ENCODE assay signal across 10 cellular contexts in genomic region chr10:79159141-79159619, GRCh38.
DNase-seq lines count a peak whose midpoint lies in the region; ATAC-seq, FAIRE-seq and TF ChIP-seq lines count a peak whose summit lies in the region.
"Had no signal": no experiment of that assay in that cellular context is flagged by ENCODE, and none has a peak within 500 bp of the region (broad histone marks: within the 10 kb centered on the region; RNA-seq: fewer than 3 reads in every experiment).

No MANE protein-coding gene starts in this region.

- H3K9me3 ChIP-seq in K562 (replicated peaks; ENCODE audit: control insufficient read depth, insufficient read depth, low read depth, low read length), result no peaks in the 10 kb centered on the region
- no peaks in the 10 kb centered on the region for H3K9me3 ChIP-seq in iPS-20b (ENCODE audit: insufficient read depth, low read depth, low read length)
- H3K9me3 ChIP-seq in skeletal muscle satellite cell (replicated peaks; ENCODE audit: low read length), result no peaks in the 10 kb centered on the region

- H3K36me3 ChIP-seq in GM23338 (ENCODE audit: insufficient read depth) (no peaks in the 10 kb centered on the region), K562 (ENCODE audit: control insufficient read depth, insufficient read depth, low read length) (peaks cover 13% of the 10 kb centered on the region; the same call in 2 of the 3 replicates), iPS-20b (ENCODE audit: insufficient read depth, low read depth, low read length) (no peaks in the 10 kb centered on the region), skeletal muscle satellite cell (ENCODE audit: insufficient read depth, low read length) (peaks cover 30% of the 10 kb centered on the region)

- no peak overlapping the region for H3K27ac ChIP-seq in GM23338 (ENCODE audit: low read depth)
- H3K27ac ChIP-seq in K562 (ENCODE audit: extremely low read depth, low read depth, low read length), result no peak overlapping the region
- peak overlapping the region; percentile 74 for H3K27ac ChIP-seq in iPS-20b (ENCODE audit: low read length)
- H3K27ac ChIP-seq: epithelial cell of prostate had no signal

- H3F3A ChIP-seq in GM23338 (replicated peaks; ENCODE audit: low read depth), result no peaks in the 10 kb centered on the region

- WGBS in K562 (ENCODE audit: insufficient coverage, low coverage, missing lambda C conversion rate), result 76% methylated on average over 17 of the region's 17 CpGs

- no peaks in the 10 kb centered on the region for H3K36me3 Mint-ChIP-seq in GM23338 (ENCODE audit: low read depth)
- H3K36me3 Mint-ChIP-seq in activated naive CD8-positive, alpha-beta T cell treated with anti-CD3 and anti-CD28 coated beads, Interleukin-2, amount 50 U/mL, for 24 hours (ENCODE audit: low read depth), result no peaks in the 10 kb centered on the region

- H3K4me3 Mint-ChIP-seq in GM23338, result no peak overlapping the region
- H3K4me3 Mint-ChIP-seq in activated naive CD8-positive, alpha-beta T cell treated with anti-CD3 and anti-CD28 coated beads, Interleukin-2, amount 50 U/mL, for 24 hours, result no peak overlapping the region

- BruUV-seq in K562 (replicated peaks; lab: Mats Ljungman, UMichigan), result no TSS peak

- H3K79me2 ChIP-seq in GM23338 (replicated peaks; ENCODE audit: insufficient read depth) (peaks cover 33% of the 10 kb centered on the region), K562 (ENCODE audit: control insufficient read depth, insufficient read depth, low read length) (peaks cover 10% of the 10 kb centered on the region; the same call in 2 of the 3 replicates)

- ATAC-seq in GM23338 (peak; percentile 3), K562 (peak; percentile 14)
- no peak for ATAC-seq in activated naive CD8-positive, alpha-beta T cell treated with anti-CD3 and anti-CD28 coated beads, Interleukin-2, amount 50 U/mL, for 24 hours

- H3K4me3 ChIP-seq in GM23338 (no peak overlapping the region), K562 (no peak overlapping the region), iPS-20b (ENCODE audit: low read length) (no peak overlapping the region), skeletal muscle satellite cell (ENCODE audit: low read length) (peak overlapping the region; percentile 26)

- no peak overlapping the region for H2AFZ ChIP-seq in GM23338
- H2AFZ ChIP-seq in K562 (ENCODE audit: low read depth, low read length), result no peak overlapping the region

- peak overlapping the region in 1 of 2 experiments; percentile 86; a peak in 2 of 4 replicates for H3K9ac ChIP-seq in K562 (ENCODE audit: insufficient read depth in 1 of 2, low read depth in 2 of 2, low read length in 2 of 2)
- peak overlapping the region; percentile 72; the same call in 1 of the 2 replicates for H3K9ac ChIP-seq in iPS-20b (ENCODE audit: low read depth, low read length)
- peak overlapping the region; percentile 84 for H3K9ac ChIP-seq in skeletal muscle satellite cell (ENCODE audit: low read depth, low read length)

- H3K9me3 Mint-ChIP-seq in GM23338, result no peaks in the 10 kb centered on the region
- H3K9me3 Mint-ChIP-seq in activated naive CD8-positive, alpha-beta T cell treated with anti-CD3 and anti-CD28 coated beads, Interleukin-2, amount 50 U/mL, for 24 hours, result no peaks in the 10 kb centered on the region

- POLR2A ChIA-PET in K562 (lab: Yijun Ruan, JAX), result interaction anchor here (0.6 to 3.0 kb wide), 6 partner anchors 9 to 84 kb away, joined by 3 to 16 read pairs (median 5); no protein-coding TSS in a partner anchor

- H3K27ac Mint-ChIP-seq in GM23338, result peak overlapping the region; percentile 65; the same call in 1 of the 2 replicates
- no peak overlapping the region for H3K27ac Mint-ChIP-seq in activated naive CD8-positive, alpha-beta T cell treated with anti-CD3 and anti-CD28 coated beads, Interleukin-2, amount 50 U/mL, for 24 hours

- H3K27me3 Mint-ChIP-seq in GM23338 (ENCODE audit: insufficient read depth, low read depth, poor library complexity), result peaks cover 18% of the 10 kb centered on the region
- no peaks in the 10 kb centered on the region for H3K27me3 Mint-ChIP-seq in activated naive CD8-positive, alpha-beta T cell treated with anti-CD3 and anti-CD28 coated beads, Interleukin-2, amount 50 U/mL, for 24 hours

- peaks cover 59% of the 10 kb centered on the region for H3K4me1 Mint-ChIP-seq in GM23338
- peaks cover 2% of the 10 kb centered on the region for H3K4me1 Mint-ChIP-seq in activated naive CD8-positive, alpha-beta T cell treated with anti-CD3 and anti-CD28 coated beads, Interleukin-2, amount 50 U/mL, for 24 hours

- CTCF ChIA-PET in K562 (lab: Yijun Ruan, JAX; ENCODE audit: low intra/inter-chr PET ratio), result no interaction called here

- DNase-seq in GM23338 (ENCODE audit: low spot score), result no peak
- DNase-seq in K562 (ENCODE audit: extremely low read depth in 1 of 4, low spot score in 3 of 4), result no peak
- no peak for DNase-seq in germinal center (ENCODE audit: low spot score)
- DNase-seq in activated naive CD8-positive, alpha-beta T cell treated with anti-CD3 and anti-CD28 coated beads, Interleukin-2, amount 50 U/mL, for 24 hours, result no peak
- DNase-seq in head of caudate nucleus, result no peak
- DNase-seq in stimulated activated naive CD4-positive, alpha-beta T cell treated with Interleukin-2 at 50 U/mL for 16 hours (lab: John Stamatoyannopoulos, UW), result no peak
- DNase-seq: DND-41 had no signal

- intact Hi-C loops in K562 (cut with micrococcal nuclease), result no loop called here
- intact Hi-C loops in head of caudate nucleus (cut with DNase I), result no loop called here

- no peaks in the 10 kb centered on the region for H3K9me2 ChIP-seq in GM23338 (ENCODE audit: insufficient read depth)

- TF ChIP-seq RAD21 in K562 (CRISPR knock-in tag; conservative IDR thresholded peaks at IDR 0.05 in 1 of 2, IDR thresholded peaks at IDR 0.05 in 1 of 2), result no peak

- peaks cover 9% of the 10 kb centered on the region for H3K9me1 ChIP-seq in K562 (ENCODE audit: control insufficient read depth, insufficient read depth, low read length)

- no peak for TF ChIP-seq EP300 in K562 (IDR thresholded peaks at IDR 0.05; ENCODE audit: low read length)

- H4K20me1 ChIP-seq in GM23338 (replicated peaks; ENCODE audit: insufficient read depth) (0 out of 2 replicates have a peak, but pooled peaks cover under 1% of the 10 kb centered on the region), K562 (replicated peaks; ENCODE audit: control insufficient read depth, insufficient read depth, low read length) (0 out of 2 replicates have a peak, but pooled peaks cover 20% of the 10 kb centered on the region)

- peak; percentile 11 for FAIRE-seq in K562 (lab: Jason Lieb, UNC)

- in situ Hi-C loops in K562 (cut with MboI), result no loop called here

- H3K4me1 ChIP-seq in GM23338 (ENCODE audit: insufficient read depth) (peaks cover 32% of the 10 kb centered on the region), K562 (replicated peaks in 1 of 2; ENCODE audit: control insufficient read depth in 2 of 2, insufficient read depth in 2 of 2, low read length in 2 of 2) (peaks cover 19 to 78% of the 10 kb centered on the region in 2 experiments), iPS-20b (ENCODE audit: insufficient read depth, low read length) (peaks cover 32% of the 10 kb centered on the region), skeletal muscle satellite cell (ENCODE audit: control insufficient read depth, insufficient read depth, low read length) (peaks cover 94% of the 10 kb centered on the region)

- no peaks in the 10 kb centered on the region for H3K27me3 ChIP-seq in GM23338 (ENCODE audit: insufficient read depth)
- H3K27me3 ChIP-seq in K562 (ENCODE audit: control insufficient read depth in 2 of 2, insufficient read depth in 2 of 2, low read length in 2 of 2), result no peaks in the 10 kb centered on the region
- H3K27me3 ChIP-seq in iPS-20b (ENCODE audit: insufficient read depth, low read length), result no peaks in the 10 kb centered on the region
- no peaks in the 10 kb centered on the region for H3K27me3 ChIP-seq in skeletal muscle satellite cell (ENCODE audit: control insufficient read depth, insufficient read depth, low read length)

- no peak for TF ChIP-seq CTCF in GM23338 (conservative IDR thresholded peaks at IDR 0.05; ENCODE audit: low read depth in 2 of 2)
- no peak for TF ChIP-seq CTCF in K562 (IDR thresholded peaks at IDR 0.05 in 2 of 3, conservative IDR thresholded peaks at IDR 0.05 in 1 of 3; ENCODE audit: insufficient read depth in 2 of 3, low read depth in 1 of 3, low read length in 3 of 3)

- peak overlapping the region; percentile 35; the same call in 1 of the 2 replicates for H3K4me2 ChIP-seq in GM23338
- no peak overlapping the region for H3K4me2 ChIP-seq in K562 (ENCODE audit: insufficient read depth, low read length)
- peak overlapping the region; percentile 56 for H3K4me2 ChIP-seq in skeletal muscle satellite cell (ENCODE audit: low read length)

- TF ChIP-seq POLR2A in K562 (conservative IDR thresholded peaks at IDR 0.05), result no peak

TF ChIP-seq in K562, 482 proteins besides CTCF, POLR2A, EP300 and RAD21 (continues in another document):
- TF ChIP-seq ZNF197 (CRISPR knock-in tag; IDR thresholded peaks at IDR 0.05; ENCODE audit: low read depth), result no peak
- TF ChIP-seq STAT5A (IDR thresholded peaks at IDR 0.05; ENCODE audit: borderline replicate concordance, low read length), result no peak
- peak; percentile 5 for TF ChIP-seq ZNF146 (CRISPR knock-in tag; IDR thresholded peaks at IDR 0.05; ENCODE audit: unreplicated experiment)
- TF ChIP-seq ZNF830 (CRISPR knock-in tag; IDR thresholded peaks at IDR 0.05), result no peak
- TF ChIP-seq KLF13 (tag; IDR thresholded peaks at IDR 0.05; ENCODE audit: borderline replicate concordance, low read depth), result no peak
